In the genomic region with DNA sequence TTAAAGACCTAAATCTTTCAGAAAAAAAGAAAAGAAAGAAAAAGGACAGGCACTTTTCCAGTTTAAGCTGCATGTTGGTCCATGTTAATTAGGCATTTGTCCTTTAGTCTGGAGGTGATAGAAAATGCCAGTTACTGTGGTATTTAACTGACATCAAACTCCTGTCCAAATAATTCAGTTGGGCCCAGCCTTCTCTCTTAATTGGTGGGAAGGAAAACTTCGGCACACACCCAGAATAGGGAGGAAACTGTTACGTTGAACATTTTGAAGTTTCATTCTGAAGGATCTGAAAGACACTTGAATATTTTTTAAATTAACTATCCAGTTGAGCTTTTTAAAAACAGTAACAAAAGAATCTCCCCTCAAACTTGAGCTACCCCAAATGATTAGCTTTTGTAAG, we compare ENCODE assay signal across 8 cellular contexts. TPM values are rescaled to one million over a fixed set of nuclear protein-coding genes. Genes with fewer than 3 reads are reported as not detected.
DNase-seq lines count a peak whose midpoint lies in the region; ATAC-seq and TF ChIP-seq lines count a peak whose summit lies in the region.

No MANE protein-coding gene starts in this region.

- no peaks in the 10 kb centered on the region for H3K27me3 Mint-ChIP-seq in activated CD8-positive, alpha-beta memory T cell treated with anti-CD3 and anti-CD28 coated beads, Interleukin-2, amount 10 ng/mL, durations not matched to agents 7 days and 5 days
- H3K27me3 Mint-ChIP-seq in activated B cell treated with CpG ODN at 0.5 μM for 24 hours = no peaks in the 10 kb centered on the region
- H3K27me3 Mint-ChIP-seq in immature natural killer cell (ENCODE audit: low read depth in 3 of 3) = peaks cover 0 to 5% (median 2%) of the 10 kb centered on the region in 3 donors

- no peak overlapping the region for H3K4me3 ChIP-seq in suprapubic skin

- no peak for ATAC-seq in activated CD8-positive, alpha-beta memory T cell treated with anti-CD3 and anti-CD28 coated beads, Interleukin-2, amount 10 ng/mL, durations not matched to agents 7 days and 5 days
- ATAC-seq in activated B cell treated with CpG ODN at 0.5 μM for 24 hours (ENCODE audit: low read depth) (no peak), HG03442 (IDR thresholded peaks at IDR 0.05; ENCODE audit: unreplicated experiment) (no peak)

- TF ChIP-seq CTCF in activated B cell treated with CpG ODN at 0.5 μM for 24 hours (IDR thresholded peaks at IDR 0.05) (no peak), suprapubic skin (IDR thresholded peaks at IDR 0.05) (no peak)

- H3K9me3 ChIP-seq in suprapubic skin = no peaks in the 10 kb centered on the region

- H3K36me3 Mint-ChIP-seq in activated CD8-positive, alpha-beta memory T cell treated with anti-CD3 and anti-CD28 coated beads, Interleukin-2, amount 10 ng/mL, durations not matched to agents 7 days and 5 days = peaks cover 1% of the 10 kb centered on the region
- H3K36me3 Mint-ChIP-seq in activated B cell treated with CpG ODN at 0.5 μM for 24 hours (ENCODE audit: low read depth) (peaks cover 3% of the 10 kb centered on the region), immature natural killer cell (no peaks in the 10 kb centered on the region)

- no peaks in the 10 kb centered on the region for H3K36me3 ChIP-seq in suprapubic skin

- no peak for TF ChIP-seq EP300 in suprapubic skin (IDR thresholded peaks at IDR 0.05)

- peaks cover 70% of the 10 kb centered on the region for H3K4me1 Mint-ChIP-seq in activated CD8-positive, alpha-beta memory T cell treated with anti-CD3 and anti-CD28 coated beads, Interleukin-2, amount 10 ng/mL, durations not matched to agents 7 days and 5 days
- H3K4me1 Mint-ChIP-seq in activated B cell treated with CpG ODN at 0.5 μM for 24 hours (peaks cover 79% of the 10 kb centered on the region), immature natural killer cell (peaks cover 48 to 87% of the 10 kb centered on the region in 2 donors)

- no peaks in the 10 kb centered on the region for H3K27me3 ChIP-seq in suprapubic skin

- peak overlapping the region; percentile 92 for H3K27ac Mint-ChIP-seq in activated CD8-positive, alpha-beta memory T cell treated with anti-CD3 and anti-CD28 coated beads, Interleukin-2, amount 10 ng/mL, durations not matched to agents 7 days and 5 days
- H3K27ac Mint-ChIP-seq in activated B cell treated with CpG ODN at 0.5 μM for 24 hours (peak overlapping the region; percentile 96), immature natural killer cell (peak overlapping the region; percentile 88 to 94 (median 91))

- intact Hi-C loops in activated B cell treated with CpG ODN at 0.5 μM for 24 hours (cut with micrococcal nuclease) = no loop called here

- POLR2A ChIA-PET in activated B cell treated with CpG ODN at 0.5 μM for 24 hours (lab: Charles Lee) = interaction anchor here (0.6 to 2.7 kb wide), 10 partner anchors 16 to 334 kb away, joined by 3 to 16 read pairs (median 6); partner anchors contain the start of gene RREB1

- WGBS in suprapubic skin = 24% methylated on average over 2 of the region's 2 CpGs

- H3K4me1 ChIP-seq in suprapubic skin = peaks cover 57% of the 10 kb centered on the region

- peak overlapping the region; percentile 60 for H3K4me3 Mint-ChIP-seq in activated CD8-positive, alpha-beta memory T cell treated with anti-CD3 and anti-CD28 coated beads, Interleukin-2, amount 10 ng/mL, durations not matched to agents 7 days and 5 days
- no peak overlapping the region for H3K4me3 Mint-ChIP-seq in activated B cell treated with CpG ODN at 0.5 μM for 24 hours
- H3K4me3 Mint-ChIP-seq in immature natural killer cell = peak overlapping the region in 3 of 5 donors; percentile 3 to 91 (median 84)

- peak overlapping the region; percentile 77 for H3K27ac ChIP-seq in suprapubic skin

- CTCF ChIA-PET in activated CD8-positive, alpha-beta memory T cell treated with anti-CD3 and anti-CD28 coated beads, Interleukin-2, amount 10 ng/mL, durations not matched to agents 7 days and 5 days (lab: Charles Lee) = interaction anchor here (0.9 to 4.1 kb wide), 7 partner anchors 9 to 50 kb away, joined by 3 to 28 read pairs (median 3); partner anchors contain the start of gene RREB1
- CTCF ChIA-PET in activated B cell treated with CpG ODN at 0.5 μM for 24 hours (lab: Charles Lee) = interaction anchor here (1.1 kb wide), 1 partner anchor 105 kb away, joined by 3 read pairs; no protein-coding TSS in a partner anchor

- DNase-seq in activated CD8-positive, alpha-beta memory T cell treated with anti-CD3 and anti-CD28 coated beads, Interleukin-2, amount 10 ng/mL, durations not matched to agents 7 days and 5 days = no peak
- DNase-seq in activated CD8-positive, alpha-beta memory T cell treated with anti-CD3 and anti-CD28 coated beads, Interleukin-2, amount 50 U/mL, for 48 hours = no peak
- DNase-seq in activated B cell treated with CpG ODN at 0.5 μM for 24 hours (no peak), immature natural killer cell (no peak), suprapubic skin (ENCODE audit: low spot score in 2 of 2) (no peak), AML-193 (lab: John Stamatoyannopoulos, UW) (no peak)
- no peak for DNase-seq in activated effector memory CD4-positive, alpha-beta T cell treated with Interleukin-2 at 50 U/mL for 16 hours

- H3K9me3 Mint-ChIP-seq in activated CD8-positive, alpha-beta memory T cell treated with anti-CD3 and anti-CD28 coated beads, Interleukin-2, amount 10 ng/mL, durations not matched to agents 7 days and 5 days (ENCODE audit: low read depth) = no peaks in the 10 kb centered on the region
- H3K9me3 Mint-ChIP-seq in activated B cell treated with CpG ODN at 0.5 μM for 24 hours = no peaks in the 10 kb centered on the region
- no peaks in the 10 kb centered on the region for H3K9me3 Mint-ChIP-seq in immature natural killer cell

- TF ChIP-seq POLR2A in suprapubic skin (IDR thresholded peaks at IDR 0.05) = no peak

RNA-seq across cellular contexts. Expression of gene RREB1, which starts 30.4 kb away (rescaled TPM):
- 10 to 100 TPM; 20.6 to 24.6 TPM for total RNA-seq in activated CD8-positive, alpha-beta memory T cell treated with anti-CD3 and anti-CD28 coated beads, Interleukin-2, amount 10 ng/mL, durations not matched to agents 7 days and 5 days
- total RNA-seq in activated B cell treated with CpG ODN at 0.5 μM for 24 hours (62.2 and 67.7 TPM in 2 replicates), suprapubic skin (100 to 1,000 TPM in 1 of 4 donors, 10 to 100 TPM in 3; 56.2 to 102 (median 62.6) TPM)
- 1 to 10 TPM in 2 of 3 donors, under 1 TPM in 1; 0.17 to 4.5 (median 3.3) TPM for polyA plus RNA-seq in immature natural killer cell
